In the genomic region with DNA sequence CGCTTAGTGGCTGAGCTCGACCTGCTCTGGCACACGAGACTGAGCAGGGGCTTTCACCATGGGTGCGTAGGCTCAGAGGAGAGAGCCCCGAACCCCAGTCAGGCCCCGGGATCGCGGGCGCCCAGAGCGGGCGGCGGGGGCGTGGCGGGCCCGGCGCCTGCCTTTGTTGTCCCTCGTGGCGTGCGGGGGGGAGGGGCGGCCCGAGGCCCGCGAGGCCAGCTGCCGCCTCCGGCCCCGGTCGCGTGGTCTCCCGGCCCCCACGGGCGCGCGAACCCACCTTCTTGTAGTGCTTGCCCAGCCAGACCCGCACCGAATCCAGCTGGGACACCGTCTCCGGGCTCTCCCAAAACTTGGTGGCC, we compare ENCODE assay signal across 8 cellular contexts. TPM values are rescaled to one million over a fixed set of nuclear protein-coding genes. Genes with fewer than 3 reads are reported as not detected.
A peak's percentile ranks its signal among the peaks of the same experiment; 100 is the strongest.
DNase-seq lines count a peak whose midpoint lies in the region; ATAC-seq and TF ChIP-seq lines count a peak whose summit lies in the region.

No MANE protein-coding gene starts in this region.

- WGBS in lung, 2 donors: 0% methylated on average over 21 to 37 of the region's 37 CpGs

- H3K4me3 ChIP-seq in coronary artery (peak overlapping the region; percentile 79), lung (peak overlapping the region; percentile 93)

- TF ChIP-seq CTCF in coronary artery (IDR thresholded peaks at IDR 0.05) (no peak), lung (IDR thresholded peaks at IDR 0.05; ENCODE audit: control extremely low read depth, extremely low read depth) (no peak)

- ATAC-seq in GM19455 (IDR thresholded peaks at IDR 0.05; ENCODE audit: unreplicated experiment) (peak; percentile 38), lung (ENCODE audit: insufficient read depth, low FRiP score) (peak; percentile 64)

- H3K9me3 ChIP-seq in lung (ENCODE audit: control insufficient read depth in 2 of 2, insufficient read depth in 1 of 2, low read length in 1 of 2): no peaks in the 10 kb centered on the region

- H3K4me1 ChIP-seq in lung (ENCODE audit: control insufficient read depth in 2 of 2, insufficient read depth in 2 of 2, low read length in 2 of 2): peaks cover 4 to 11% of the 10 kb centered on the region in 2 donors

- H3K27me3 ChIP-seq in lung (ENCODE audit: control insufficient read depth, insufficient read depth): no peaks in the 10 kb centered on the region

- H3K36me3 ChIP-seq in lung (ENCODE audit: control insufficient read depth in 2 of 2, insufficient read depth in 2 of 2, low read length in 2 of 2): no peaks in the 10 kb centered on the region

- peak; percentile 61 for DNase-seq in CD1c-positive myeloid dendritic cell (ENCODE audit: extremely low spot score)
- DNase-seq in HT1080 (ENCODE audit: low read depth): peak; percentile 46
- DNase-seq in activated CD4-positive, CD25-positive, alpha-beta regulatory T cell treated with anti-CD3 and anti-CD28 coated beads, Interleukin-2, amount 50 U/mL, for 72 hours: peak; percentile 73
- peak; percentile 83 for DNase-seq in coronary artery (ENCODE audit: low spot score)
- DNase-seq in lung (ENCODE audit: low spot score): peak; percentile 51
- DNase-seq in stimulated activated CD4-positive, alpha-beta T cell treated with anti-CD3 and anti-CD28 coated beads, TNF-alpha, amount 100 ng/mL, for 48 hours (ENCODE audit: low read depth in 3 of 3): peak in 2 of 3 donors; percentile 29 to 65
- no peak for DNase-seq in GDM1 (lab: John Stamatoyannopoulos, UW)

- H3K27ac ChIP-seq in coronary artery (peak overlapping the region; percentile 95 to 99), lung (ENCODE audit: low read depth in 1 of 2, low read length in 1 of 2) (peak overlapping the region; percentile 94 to 98)

RNA-seq across cellular contexts. Expression of a gene that starts 0.4 kb away (rescaled TPM):
- 45.3 and 53.2 TPM in 2 replicates for total RNA-seq in HT1080 (2014; rRNA removed; shearing (Covaris generic))
- 26.2 and 29.7 TPM in 2 replicates for polyA plus RNA-seq in HT1080 (2015; cell fraction: cytosol; rRNA removed)
- 43.9 and 45.8 TPM in 2 replicates for polyA plus RNA-seq in HT1080 (2015; cell fraction: nucleus; rRNA removed)
- total RNA-seq in lung: 10 to 100 TPM; 57.8 to 83.0 TPM
- 10 to 100 TPM; 11.7 to 17.2 TPM for polyA plus RNA-seq in lung

RNA-seq across cellular contexts. Expression of a gene that starts 21.6 kb away (rescaled TPM):
- total RNA-seq in HT1080 (2014; rRNA removed; shearing (Covaris generic)): 135 and 148 TPM in 2 replicates
- 67.8 and 69.3 TPM in 2 replicates for polyA plus RNA-seq in HT1080 (2015; cell fraction: cytosol; rRNA removed)
- 187 and 191 TPM in 2 replicates for polyA plus RNA-seq in HT1080 (2015; cell fraction: nucleus; rRNA removed)
- 10 to 100 TPM; 62.8 to 65.9 TPM for total RNA-seq in lung
- 10 to 100 TPM; 42.2 to 44.8 TPM for polyA plus RNA-seq in lung
